Comparison of ENCODE assay signal across 8 cellular contexts in the genomic region with DNA sequence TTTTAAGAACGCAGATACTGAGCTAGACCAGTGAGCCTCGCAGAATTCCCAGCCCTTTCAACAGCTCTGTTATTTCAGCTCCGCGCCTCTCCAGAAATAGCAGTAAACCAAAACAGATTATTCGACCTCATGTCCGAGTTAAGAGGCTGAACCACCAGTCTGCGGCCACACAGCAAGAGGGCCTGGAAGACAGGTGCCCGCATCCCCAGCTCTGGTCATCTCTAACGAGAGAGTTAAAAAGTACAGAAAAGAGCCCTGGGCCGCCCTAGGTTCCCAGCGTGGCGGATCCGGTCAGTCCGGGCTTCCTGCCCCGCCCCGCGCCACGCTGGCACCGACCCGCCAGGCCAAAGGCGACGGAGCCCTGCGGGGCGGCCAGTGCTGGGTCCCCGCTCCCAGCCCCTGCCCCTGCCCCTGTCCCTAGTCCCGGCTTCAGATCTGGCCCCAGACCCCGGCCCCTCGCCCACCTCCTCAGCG. TPM values are rescaled to one million over a fixed set of nuclear protein-coding genes. Genes with fewer than 3 reads are reported as not detected.
DNase-seq lines count a peak whose midpoint lies in the region; ATAC-seq and TF ChIP-seq lines count a peak whose summit lies in the region.

No MANE protein-coding gene starts in this region.

- DNase-seq in activated CD4-positive, CD25-positive, alpha-beta regulatory T cell treated with anti-CD3 and anti-CD28 coated beads, Interleukin-2, amount 50 U/mL, for 72 hours, result no peak
- DNase-seq in brain microvascular endothelial cell (peak; percentile 24), sciatic nerve (ENCODE audit: low spot score) (peak; percentile 83), NCI-H1436 (lab: John Stamatoyannopoulos, UW) (no peak)

- H3K4me2 ChIP-seq in OCI-LY1 (ENCODE audit: low read length), result peak overlapping the region; percentile 71

- ATAC-seq in activated CD4-positive, CD25-positive, alpha-beta regulatory T cell treated with anti-CD3 and anti-CD28 coated beads, Interleukin-2, amount 50 U/mL, for 24 hours, result peak; percentile 21 to 25
- peak; percentile 27 for ATAC-seq in HG02798 (IDR thresholded peaks at IDR 0.05; ENCODE audit: poor library complexity, unreplicated experiment)
- ATAC-seq in sciatic nerve, result peak; percentile 81

- in situ Hi-C loops in brain microvascular endothelial cell (cut with HindIII; ENCODE audit: low pct_ligation_motif_present, low sequenced_read_pairs), result no loop called here

- TF ChIP-seq CTCF in OCI-LY1 (IDR thresholded peaks at IDR 0.05; ENCODE audit: low read length) (no peak), brain microvascular endothelial cell (IDR thresholded peaks at IDR 0.05; ENCODE audit: low read depth, low read length, missing control alignments) (no peak)

- H3K4me3 ChIP-seq in OCI-LY1 (ENCODE audit: low read depth, low read length, poor library complexity, severe bottlenecking) (peak overlapping the region; percentile 88), brain microvascular endothelial cell (ENCODE audit: low read depth, low read length) (peak overlapping the region; percentile 79), iPS-15b (ENCODE audit: low read depth, low read length) (peak overlapping the region; percentile 93)

- H3K9me2 ChIP-seq in OCI-LY1 (ENCODE audit: low read depth, low read length), result no peaks in the 10 kb centered on the region

- peaks cover 7% of the 10 kb centered on the region; the same call in 1 of the 2 replicates for H3K27me3 ChIP-seq in OCI-LY1 (ENCODE audit: insufficient read depth, low read length)
- H3K27me3 ChIP-seq in brain microvascular endothelial cell (replicated peaks), result no peaks in the 10 kb centered on the region
- no peaks in the 10 kb centered on the region for H3K27me3 ChIP-seq in iPS-15b (ENCODE audit: control insufficient read depth, insufficient read depth, low read length)

- H3K36me3 ChIP-seq in OCI-LY1 (ENCODE audit: insufficient read depth, low read length) (peaks cover 26% of the 10 kb centered on the region), brain microvascular endothelial cell (replicated peaks) (peaks cover 36% of the 10 kb centered on the region), iPS-15b (ENCODE audit: control insufficient read depth, insufficient read depth, low read length) (peaks cover 23% of the 10 kb centered on the region)

- no peak overlapping the region for H2AFZ ChIP-seq in OCI-LY1 (ENCODE audit: low read length)

- H3F3A ChIP-seq in OCI-LY1 (ENCODE audit: insufficient read depth, low read length), result no peaks in the 10 kb centered on the region; the same call in 1 of the 2 replicates

- H3K9ac ChIP-seq in OCI-LY1 (ENCODE audit: low read length), result peak overlapping the region; percentile 80
- peak overlapping the region; percentile 99 for H3K9ac ChIP-seq in iPS-15b (ENCODE audit: low read depth, low read length)

- no peaks in the 10 kb centered on the region for H3K79me2 ChIP-seq in OCI-LY1 (ENCODE audit: insufficient read depth, low read length)

- H3K27ac ChIP-seq in OCI-LY1 (ENCODE audit: low read depth, low read length, poor library complexity, severe bottlenecking) (no peak overlapping the region), brain microvascular endothelial cell (peak overlapping the region; percentile 97)

- H3K9me3 ChIP-seq in OCI-LY1 (ENCODE audit: low read length) (no peaks in the 10 kb centered on the region), iPS-15b (ENCODE audit: control insufficient read depth, insufficient read depth, low read length) (no peaks in the 10 kb centered on the region)

- H4K20me1 ChIP-seq in OCI-LY1 (ENCODE audit: insufficient read depth, low read length), result no peaks in the 10 kb centered on the region

- peaks cover 35% of the 10 kb centered on the region for H3K4me1 ChIP-seq in OCI-LY1 (ENCODE audit: insufficient read depth, low read length, severe bottlenecking)
- H3K4me1 ChIP-seq in iPS-15b (ENCODE audit: control insufficient read depth, insufficient read depth, low read length), result no peaks in the 10 kb centered on the region

- intact Hi-C loops in sciatic nerve (cut with DNase I), result no loop called here

RNA-seq across cellular contexts. Expression of a gene that starts 0.5 kb away (rescaled TPM):
- 84.9 TPM for total RNA-seq in sciatic nerve

RNA-seq across cellular contexts. Expression of a gene that starts 27.4 kb away (rescaled TPM):
- 16.1 TPM for total RNA-seq in sciatic nerve

RNA-seq across cellular contexts. Expression of a gene that starts 58.0 kb away (rescaled TPM):
- 13.9 TPM for total RNA-seq in sciatic nerve

RNA-seq across cellular contexts. Expression of a gene that starts 58.3 kb away (rescaled TPM):
- 29.3 TPM for total RNA-seq in sciatic nerve

Comparison
In these comparisons a context has a peak if more than half of its experiments do, and no peak if none do; other contexts are left out.
1. ATAC-seq: peak in every context shown above with its lines; median percentile 81 in sciatic nerve; 27 in HG02798; 23 in activated CD4-positive, CD25-positive, alpha-beta regulatory T cell treated with anti-CD3 and anti-CD28 coated beads, Interleukin-2, amount 50 U/mL, for 24 hours.
2. DNase-seq: peak in brain microvascular endothelial cell (single experiment) and sciatic nerve (single experiment); none in activated CD4-positive, CD25-positive, alpha-beta regulatory T cell treated with anti-CD3 and anti-CD28 coated beads, Interleukin-2, amount 50 U/mL, for 72 hours (single experiment) and NCI-H1436 (single experiment).
3. Peak in every context shown above with its lines, with median percentiles within 50 percentile points of each other: H3K4me3 ChIP-seq.